In genomic region chr7:94004024-94004945, GRCh38 we compare ENCODE assay signal across 1 cellular context.
TF ChIP-seq lines count a peak whose summit lies in the region.

TSS of gene BET1 (minus strand) at chr7:94004355. CDS start at chr7:94004216, 139 bp downstream.

TF ChIP-seq in HepG2, 621 proteins besides CTCF, POLR2A, EP300 and RAD21 (continued from another document and continues in another):
- no peak; the same call in 1 of the 2 replicates for TF ChIP-seq ZHX1 (CRISPR knock-in tag; IDR thresholded peaks at IDR 0.05; ENCODE audit: low read depth)
- TF ChIP-seq ZBTB38 (CRISPR knock-in tag; IDR thresholded peaks at IDR 0.05): no peak; the same call in 1 of the 2 replicates
- no peak for TF ChIP-seq ZNF589 (CRISPR knock-in tag; conservative IDR thresholded peaks at IDR 0.05)
- no peak for TF ChIP-seq SOX6 (IDR thresholded peaks at IDR 0.05)
- peak; percentile 26 for TF ChIP-seq SOX6 (CRISPR knock-in tag; IDR thresholded peaks at IDR 0.05)
- no peak for TF ChIP-seq ZNF576 (CRISPR knock-in tag; IDR thresholded peaks at IDR 0.05)
- TF ChIP-seq FOXA3 (CRISPR knock-in tag; IDR thresholded peaks at IDR 0.05): peak; percentile 58; the same call in 1 of the 2 replicates
- no peak for TF ChIP-seq ZNF468 (CRISPR knock-in tag; IDR thresholded peaks at IDR 0.05)
- TF ChIP-seq PHF20 (CRISPR knock-in tag; IDR thresholded peaks at IDR 0.05): peak; percentile 91
- TF ChIP-seq RFX5 (IDR thresholded peaks at IDR 0.05; ENCODE audit: low read depth, low read length): peak; percentile 77
- TF ChIP-seq ARID4A (CRISPR knock-in tag; IDR thresholded peaks at IDR 0.05; ENCODE audit: borderline replicate concordance): peak; percentile 85; the same call in 1 of the 2 replicates
- peak; percentile 63; the same call in 1 of the 2 replicates for TF ChIP-seq ZNF383 (CRISPR knock-in tag; IDR thresholded peaks at IDR 0.05; ENCODE audit: borderline replicate concordance)
- TF ChIP-seq MIER3 (CRISPR knock-in tag; IDR thresholded peaks at IDR 0.05; ENCODE audit: borderline replicate concordance): peak; percentile 74; the same call in 1 of the 2 replicates
- TF ChIP-seq ZBTB44 (CRISPR knock-in tag; IDR thresholded peaks at IDR 0.05): no peak
- TF ChIP-seq MYNN (CRISPR knock-in tag; IDR thresholded peaks at IDR 0.05; ENCODE audit: low read depth): 0 out of 2 replicates have a peak, but pooled peaks have one; percentile 51
- TF ChIP-seq ZNF44 (CRISPR knock-in tag; IDR thresholded peaks at IDR 0.05): 0 out of 2 replicates have a peak, but pooled peaks have one; percentile 23
- peak; percentile 6; the same call in 1 of the 2 replicates for TF ChIP-seq TFE3 (CRISPR knock-in tag; IDR thresholded peaks at IDR 0.05)
- no peak for TF ChIP-seq LCORL (IDR thresholded peaks at IDR 0.05)
- no peak for TF ChIP-seq LCORL (CRISPR knock-in tag; IDR thresholded peaks at IDR 0.05)
- no peak for TF ChIP-seq XRCC5 (optimal IDR thresholded peaks at IDR 0.05; ENCODE audit: low read length)
- TF ChIP-seq ZNF530 (CRISPR knock-in tag; IDR thresholded peaks at IDR 0.05; ENCODE audit: low read depth): no peak
- TF ChIP-seq KLF15 (CRISPR knock-in tag; IDR thresholded peaks at IDR 0.05; ENCODE audit: borderline replicate concordance): no peak
- no peak for TF ChIP-seq ZNF749 (CRISPR knock-in tag; IDR thresholded peaks at IDR 0.05; ENCODE audit: borderline replicate concordance)
- TF ChIP-seq CBX1 (IDR thresholded peaks at IDR 0.05; ENCODE audit: low read depth): no peak
- TF ChIP-seq MAFG (CRISPR knock-in tag; IDR thresholded peaks at IDR 0.05): no peak
- TF ChIP-seq CSRNP1 (CRISPR knock-in tag; IDR thresholded peaks at IDR 0.05): no peak
- no peak for TF ChIP-seq PLRG1 (conservative IDR thresholded peaks at IDR 0.05)
- TF ChIP-seq ZNF660 (CRISPR knock-in tag; IDR thresholded peaks at IDR 0.05; ENCODE audit: borderline replicate concordance, low read depth): no peak
- TF ChIP-seq MZF1 (CRISPR knock-in tag; IDR thresholded peaks at IDR 0.05; ENCODE audit: borderline replicate concordance): no peak
- TF ChIP-seq IKZF4 (CRISPR knock-in tag; IDR thresholded peaks at IDR 0.05; ENCODE audit: borderline replicate concordance, low read depth, not compliant biosample characterization): no peak
- no peak for TF ChIP-seq ZNF34 (CRISPR knock-in tag; IDR thresholded peaks at IDR 0.05; ENCODE audit: borderline replicate concordance)
- TF ChIP-seq FOXC1 (CRISPR knock-in tag; IDR thresholded peaks at IDR 0.05; ENCODE audit: borderline replicate concordance): peak; percentile 75; the same call in 1 of the 2 replicates
- no peak for TF ChIP-seq NFIC (IDR thresholded peaks at IDR 0.05; ENCODE audit: low read length)
- 0 out of 2 replicates have a peak, but pooled peaks have one; percentile 46 for TF ChIP-seq MXD3 (CRISPR knock-in tag; IDR thresholded peaks at IDR 0.05)
- peak; percentile 71 for TF ChIP-seq KLF6 (CRISPR knock-in tag; IDR thresholded peaks at IDR 0.05)
- TF ChIP-seq FUBP1 (CRISPR knock-in tag; IDR thresholded peaks at IDR 0.05; ENCODE audit: borderline replicate concordance): no peak
- peak; percentile 60; the same call in 1 of the 2 replicates for TF ChIP-seq ZNF605 (CRISPR knock-in tag; IDR thresholded peaks at IDR 0.05)
- TF ChIP-seq REXO4 (CRISPR knock-in tag; IDR thresholded peaks at IDR 0.05; ENCODE audit: borderline replicate concordance): no peak
- no peak for TF ChIP-seq ZNF430 (CRISPR knock-in tag; IDR thresholded peaks at IDR 0.05)
- no peak for TF ChIP-seq PRDM10 (CRISPR knock-in tag; IDR thresholded peaks at IDR 0.05; ENCODE audit: low read depth)
- no peak for TF ChIP-seq FOXO4 (CRISPR knock-in tag; conservative IDR thresholded peaks at IDR 0.05)
- no peak for TF ChIP-seq ZFAT (CRISPR knock-in tag; conservative IDR thresholded peaks at IDR 0.05)
- TF ChIP-seq ZC3H13 (CRISPR knock-in tag; IDR thresholded peaks at IDR 0.05): no peak
- no peak for TF ChIP-seq KDM1A (CRISPR knock-in tag; IDR thresholded peaks at IDR 0.05)
